Comparison of ENCODE assay signal across 8 cellular contexts in genomic region chr2:227717687-227718567, GRCh38. TPM values are rescaled to one million over a fixed set of nuclear protein-coding genes. Genes with fewer than 3 reads are reported as not detected.
DNase-seq lines count a peak whose midpoint lies in the region; ATAC-seq and TF ChIP-seq lines count a peak whose summit lies in the region.

Gene SLC19A3, minus strand, starts transcription at chr2:227718028. Its CDS starts 15,710 bp downstream, at chr2:227702318.

- ATAC-seq in sciatic nerve (peak; percentile 94), GM21515 (IDR thresholded peaks at IDR 0.05; ENCODE audit: unreplicated experiment) (no peak)

- TF ChIP-seq CTCF in GM10248 (IDR thresholded peaks at IDR 0.05; ENCODE audit: control extremely low read depth, extremely low read depth, low read depth, missing control alignments) = no peak

- peak; percentile 83 for DNase-seq in D341Med (ENCODE audit: low spot score)
- peak; percentile 43 for DNase-seq in NCI-H1048 (lab: John Stamatoyannopoulos, UW)
- DNase-seq in cerebellar cortex (ENCODE audit: low spot score) = peak; percentile 25
- DNase-seq in iPS-NIHi11 (ENCODE audit: low spot score) = peak; percentile 95
- DNase-seq in sciatic nerve (ENCODE audit: low spot score) = peak; percentile 89
- DNase-seq in GM10248 (ENCODE audit: extremely low spot score) = no peak
- DNase-seq in NCI-H187 (lab: John Stamatoyannopoulos, UW) = no peak

- POLR2A ChIA-PET in GM10248 (lab: Yijun Ruan, JAX) = no interaction called here

- intact Hi-C loops in sciatic nerve (cut with DNase I) = no loop called here

- CTCF ChIA-PET in GM10248 (lab: Yijun Ruan, JAX) = interaction anchor here (0.6 to 2.9 kb wide), 4 partner anchors 25 to 145 kb away, joined by 3 to 9 read pairs (median 6); no protein-coding TSS in a partner anchor

RNA-seq across cellular contexts. Expression of gene SLC19A3, which starts in this region (rescaled TPM):
- total RNA-seq in sciatic nerve = 7.1 TPM

Comparison
In these comparisons a context has a peak if more than half of its experiments do, and no peak if none do; other contexts are left out.
1. DNase-seq: peak in D341Med (single experiment), NCI-H1048 (single experiment), cerebellar cortex (single experiment), iPS-NIHi11 (single experiment) and sciatic nerve (single experiment); none in GM10248 (single experiment) and NCI-H187 (0 of 2).